ENCODE assay signal across 1 cellular context in the genomic region with DNA sequence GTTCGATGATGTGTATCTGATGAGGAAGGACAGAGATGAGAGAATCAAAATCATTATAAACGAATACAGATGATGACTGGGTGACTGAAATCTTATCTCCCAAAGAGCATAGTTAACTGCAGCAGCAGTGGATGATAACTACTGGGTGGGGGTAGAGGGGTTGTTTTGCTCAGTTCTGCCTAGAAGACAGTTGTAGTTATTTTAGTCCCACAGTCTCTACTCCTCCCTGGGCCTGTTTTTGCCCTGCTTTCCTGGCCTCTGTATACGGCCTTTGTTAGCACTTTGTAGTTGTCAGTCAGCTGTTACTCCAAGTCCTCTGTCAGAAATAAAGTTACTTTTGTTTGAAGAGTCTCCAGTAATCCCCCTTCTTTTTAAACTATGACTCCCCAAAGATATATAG.
TF ChIP-seq lines count a peak whose summit lies in the region.

No MANE protein-coding gene starts in this region.

TF ChIP-seq in HepG2, 621 proteins besides CTCF, POLR2A, EP300 and RAD21 (continued from another document):
- TF ChIP-seq, protein P1, sequence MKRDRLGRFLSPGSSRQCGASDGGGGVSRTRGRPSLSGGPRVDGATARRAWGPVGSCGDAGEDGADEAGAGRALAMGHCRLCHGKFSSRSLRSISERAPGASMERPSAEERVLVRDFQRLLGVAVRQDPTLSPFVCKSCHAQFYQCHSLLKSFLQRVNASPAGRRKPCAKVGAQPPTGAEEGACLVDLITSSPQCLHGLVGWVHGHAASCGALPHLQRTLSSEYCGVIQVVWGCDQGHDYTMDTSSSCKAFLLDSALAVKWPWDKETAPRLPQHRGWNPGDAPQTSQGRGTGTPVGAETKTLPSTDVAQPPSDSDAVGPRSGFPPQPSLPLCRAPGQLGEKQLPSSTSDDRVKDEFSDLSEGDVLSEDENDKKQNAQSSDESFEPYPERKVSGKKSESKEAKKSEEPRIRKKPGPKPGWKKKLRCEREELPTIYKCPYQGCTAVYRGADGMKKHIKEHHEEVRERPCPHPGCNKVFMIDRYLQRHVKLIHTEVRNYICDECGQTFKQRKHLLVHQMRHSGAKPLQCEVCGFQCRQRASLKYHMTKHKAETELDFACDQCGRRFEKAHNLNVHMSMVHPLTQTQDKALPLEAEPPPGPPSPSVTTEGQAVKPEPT (CRISPR knock-in tag; IDR thresholded peaks at IDR 0.05; ENCODE audit: low read depth) = no peak
- TF ChIP-seq, protein P2, sequence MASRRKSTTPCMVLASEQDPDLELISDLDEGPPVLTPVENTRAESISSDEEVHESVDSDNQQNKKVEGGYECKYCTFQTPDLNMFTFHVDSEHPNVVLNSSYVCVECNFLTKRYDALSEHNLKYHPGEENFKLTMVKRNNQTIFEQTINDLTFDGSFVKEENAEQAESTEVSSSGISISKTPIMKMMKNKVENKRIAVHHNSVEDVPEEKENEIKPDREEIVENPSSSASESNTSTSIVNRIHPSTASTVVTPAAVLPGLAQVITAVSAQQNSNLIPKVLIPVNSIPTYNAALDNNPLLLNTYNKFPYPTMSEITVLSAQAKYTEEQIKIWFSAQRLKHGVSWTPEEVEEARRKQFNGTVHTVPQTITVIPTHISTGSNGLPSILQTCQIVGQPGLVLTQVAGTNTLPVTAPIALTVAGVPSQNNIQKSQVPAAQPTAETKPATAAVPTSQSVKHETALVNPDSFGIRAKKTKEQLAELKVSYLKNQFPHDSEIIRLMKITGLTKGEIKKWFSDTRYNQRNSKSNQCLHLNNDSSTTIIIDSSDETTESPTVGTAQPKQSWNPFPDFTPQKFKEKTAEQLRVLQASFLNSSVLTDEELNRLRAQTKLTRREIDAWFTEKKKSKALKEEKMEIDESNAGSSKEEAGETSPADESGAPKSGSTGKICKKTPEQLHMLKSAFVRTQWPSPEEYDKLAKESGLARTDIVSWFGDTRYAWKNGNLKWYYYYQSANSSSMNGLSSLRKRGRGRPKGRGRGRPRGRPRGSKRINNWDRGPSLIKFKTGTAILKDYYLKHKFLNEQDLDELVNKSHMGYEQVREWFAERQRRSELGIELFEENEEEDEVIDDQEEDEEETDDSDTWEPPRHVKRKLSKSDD (CRISPR knock-in tag; IDR thresholded peaks at IDR 0.05; ENCODE audit: low read depth) = no peak
- TF ChIP-seq XBP1 (CRISPR knock-in tag; IDR thresholded peaks at IDR 0.05) (no peak), ZNF737 (CRISPR knock-in tag; IDR thresholded peaks at IDR 0.05; ENCODE audit: borderline replicate concordance) (no peak), POLR2AphosphoS2 (IDR thresholded peaks at IDR 0.05; ENCODE audit: low read depth, low read length) (no peak), NFKBIZ (CRISPR knock-in tag; IDR thresholded peaks at IDR 0.05) (no peak), ZMYM3 (CRISPR knock-in tag; IDR thresholded peaks at IDR 0.05) (no peak), ZNF883 (CRISPR knock-in tag; IDR thresholded peaks at IDR 0.05; ENCODE audit: not compliant biosample characterization) (no peak)
- TF ChIP-seq, protein P3, sequence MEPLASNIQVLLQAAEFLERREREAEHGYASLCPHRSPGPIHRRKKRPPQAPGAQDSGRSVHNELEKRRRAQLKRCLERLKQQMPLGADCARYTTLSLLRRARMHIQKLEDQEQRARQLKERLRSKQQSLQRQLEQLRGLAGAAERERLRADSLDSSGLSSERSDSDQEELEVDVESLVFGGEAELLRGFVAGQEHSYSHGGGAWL (CRISPR knock-in tag; IDR thresholded peaks at IDR 0.05) = no peak
